1 cellular context compared by ENCODE assay signal in the genomic region with DNA sequence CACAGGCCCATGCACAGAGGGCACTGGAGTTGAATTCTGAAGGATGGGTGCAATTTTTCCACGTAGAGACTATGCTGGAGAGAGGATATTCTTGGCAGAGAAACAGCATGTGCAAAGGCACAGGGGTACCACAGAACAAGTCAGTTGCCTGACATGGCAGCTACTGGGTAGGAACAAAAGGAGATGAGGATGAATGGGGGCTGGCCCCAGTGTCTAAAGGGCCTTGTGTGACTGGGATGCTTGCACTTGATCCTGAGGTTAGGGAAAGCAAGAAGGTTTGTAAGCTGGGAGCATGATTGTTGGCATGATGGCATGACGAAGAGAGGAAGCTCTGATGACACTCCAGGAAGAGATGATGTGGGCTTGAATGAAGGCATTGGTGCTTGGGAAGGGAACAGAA.
TF ChIP-seq lines count a peak whose summit lies in the region.

No MANE protein-coding gene starts in this region.

TF ChIP-seq in H1, 55 proteins besides CTCF, POLR2A, EP300 and RAD21:
- 0 out of 2 replicates have a peak, but pooled peaks have one; percentile 27 for TF ChIP-seq KDM1A (IDR thresholded peaks at IDR 0.05; ENCODE audit: borderline replicate concordance, low read length)
- TF ChIP-seq, protein P1, sequence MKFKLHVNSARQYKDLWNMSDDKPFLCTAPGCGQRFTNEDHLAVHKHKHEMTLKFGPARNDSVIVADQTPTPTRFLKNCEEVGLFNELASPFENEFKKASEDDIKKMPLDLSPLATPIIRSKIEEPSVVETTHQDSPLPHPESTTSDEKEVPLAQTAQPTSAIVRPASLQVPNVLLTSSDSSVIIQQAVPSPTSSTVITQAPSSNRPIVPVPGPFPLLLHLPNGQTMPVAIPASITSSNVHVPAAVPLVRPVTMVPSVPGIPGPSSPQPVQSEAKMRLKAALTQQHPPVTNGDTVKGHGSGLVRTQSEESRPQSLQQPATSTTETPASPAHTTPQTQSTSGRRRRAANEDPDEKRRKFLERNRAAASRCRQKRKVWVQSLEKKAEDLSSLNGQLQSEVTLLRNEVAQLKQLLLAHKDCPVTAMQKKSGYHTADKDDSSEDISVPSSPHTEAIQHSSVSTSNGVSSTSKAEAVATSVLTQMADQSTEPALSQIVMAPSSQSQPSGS (IDR thresholded peaks at IDR 0.05; ENCODE audit: low read length): no peak
- no peak for TF ChIP-seq YY1 (IDR thresholded peaks at IDR 0.05; ENCODE audit: low read depth, low read length)
- no peak for TF ChIP-seq JUND (IDR thresholded peaks at IDR 0.05; ENCODE audit: low read length)
